In the genomic region with DNA sequence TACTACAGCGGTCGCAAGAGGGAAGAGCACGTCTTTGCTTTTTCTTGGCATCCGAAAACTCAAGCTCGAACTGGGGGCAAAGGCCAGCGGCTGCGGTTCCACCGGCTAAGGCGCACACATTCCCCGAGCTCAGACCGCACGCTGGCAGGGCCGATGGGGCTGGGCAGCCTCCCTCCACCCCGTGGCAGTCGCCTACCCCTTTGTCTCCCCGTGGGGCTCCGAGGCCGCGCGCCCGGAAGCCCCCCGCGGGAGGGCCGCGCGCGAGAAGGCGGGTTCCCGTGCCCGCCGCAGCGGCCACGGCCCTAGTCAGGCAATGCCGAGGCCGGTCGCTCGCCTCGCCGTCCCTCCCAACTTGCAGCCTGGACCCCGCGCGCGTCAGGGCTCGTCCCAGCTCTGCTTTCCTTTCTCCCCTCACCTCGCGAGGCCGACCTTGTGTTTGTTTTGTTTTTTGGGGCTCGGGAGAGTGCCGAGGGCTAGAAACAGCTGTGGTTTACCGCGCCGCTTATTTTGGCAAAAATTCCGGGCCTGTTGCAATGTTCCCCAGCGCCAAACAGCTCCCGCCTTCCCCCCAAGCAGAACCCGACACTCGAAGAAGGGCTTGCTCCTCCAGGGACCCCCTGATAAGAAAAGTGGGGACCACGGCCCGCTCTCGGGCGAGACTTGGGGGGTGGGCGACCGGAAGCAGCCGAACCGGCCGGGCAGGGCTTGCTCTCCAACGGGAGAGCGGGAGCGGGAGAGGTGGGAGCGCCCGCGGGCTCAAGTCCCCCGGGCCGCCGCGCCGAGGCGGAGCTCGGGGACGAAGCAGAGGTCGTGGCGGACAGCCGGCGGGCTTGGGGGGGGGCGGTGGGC, we compare ENCODE assay signal across 1 cellular context.
TF ChIP-seq lines count a peak whose summit lies in the region.

No MANE protein-coding gene starts in this region.

TF ChIP-seq in GM12878, 131 proteins besides CTCF, POLR2A, EP300 and RAD21 (continued from another document and continues in another):
- TF ChIP-seq, protein P1, sequence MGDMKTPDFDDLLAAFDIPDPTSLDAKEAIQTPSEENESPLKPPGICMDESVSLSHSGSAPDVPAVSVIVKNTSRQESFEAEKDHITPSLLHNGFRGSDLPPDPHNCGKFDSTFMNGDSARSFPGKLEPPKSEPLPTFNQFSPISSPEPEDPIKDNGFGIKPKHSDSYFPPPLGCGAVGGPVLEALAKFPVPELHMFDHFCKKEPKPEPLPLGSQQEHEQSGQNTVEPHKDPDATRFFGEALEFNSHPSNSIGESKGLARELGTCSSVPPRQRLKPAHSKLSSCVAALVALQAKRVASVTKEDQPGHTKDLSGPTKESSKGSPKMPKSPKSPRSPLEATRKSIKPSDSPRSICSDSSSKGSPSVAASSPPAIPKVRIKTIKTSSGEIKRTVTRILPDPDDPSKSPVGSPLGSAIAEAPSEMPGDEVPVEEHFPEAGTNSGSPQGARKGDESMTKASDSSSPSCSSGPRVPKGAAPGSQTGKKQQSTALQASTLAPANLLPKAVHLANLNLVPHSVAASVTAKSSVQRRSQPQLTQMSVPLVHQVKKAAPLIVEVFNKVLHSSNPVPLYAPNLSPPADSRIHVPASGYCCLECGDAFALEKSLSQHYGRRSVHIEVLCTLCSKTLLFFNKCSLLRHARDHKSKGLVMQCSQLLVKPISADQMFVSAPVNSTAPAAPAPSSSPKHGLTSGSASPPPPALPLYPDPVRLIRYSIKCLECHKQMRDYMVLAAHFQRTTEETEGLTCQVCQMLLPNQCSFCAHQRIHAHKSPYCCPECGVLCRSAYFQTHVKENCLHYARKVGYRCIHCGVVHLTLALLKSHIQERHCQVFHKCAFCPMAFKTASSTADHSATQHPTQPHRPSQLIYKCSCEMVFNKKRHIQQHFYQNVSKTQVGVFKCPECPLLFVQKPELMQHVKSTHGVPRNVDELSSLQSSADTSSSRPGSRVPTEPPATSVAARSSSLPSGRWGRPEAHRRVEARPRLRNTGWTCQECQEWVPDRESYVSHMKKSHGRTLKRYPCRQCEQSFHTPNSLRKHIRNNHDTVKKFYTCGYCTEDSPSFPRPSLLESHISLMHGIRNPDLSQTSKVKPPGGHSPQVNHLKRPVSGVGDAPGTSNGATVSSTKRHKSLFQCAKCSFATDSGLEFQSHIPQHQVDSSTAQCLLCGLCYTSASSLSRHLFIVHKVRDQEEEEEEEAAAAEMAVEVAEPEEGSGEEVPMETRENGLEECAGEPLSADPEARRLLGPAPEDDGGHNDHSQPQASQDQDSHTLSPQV (IDR thresholded peaks at IDR 0.05), result peak; percentile 66; the same call in 1 of the 2 replicates
- peak; percentile 34; the same call in 1 of the 2 replicates for TF ChIP-seq MTA3 (IDR thresholded peaks at IDR 0.05; ENCODE audit: borderline replicate concordance, low read length)
- TF ChIP-seq CBX3 (IDR thresholded peaks at IDR 0.05; ENCODE audit: borderline replicate concordance, low read depth), result no peak
- no peak for TF ChIP-seq ZNF274 (IDR thresholded peaks at IDR 0.05; ENCODE audit: insufficient read depth, insufficient read length)
- TF ChIP-seq CHD1 (IDR thresholded peaks at IDR 0.05; ENCODE audit: low read depth, low read length), result no peak
- TF ChIP-seq TCF12 (IDR thresholded peaks at IDR 0.05; ENCODE audit: low read depth, low read length), result 0 out of 2 replicates have a peak, but pooled peaks have one; percentile 29
- TF ChIP-seq ZNF207 (IDR thresholded peaks at IDR 0.05; ENCODE audit: borderline replicate concordance), result no peak
- TF ChIP-seq PAX5 (IDR thresholded peaks at IDR 0.05; ENCODE audit: borderline replicate concordance, low read depth, low read length), result no peak
- TF ChIP-seq, protein P2, sequence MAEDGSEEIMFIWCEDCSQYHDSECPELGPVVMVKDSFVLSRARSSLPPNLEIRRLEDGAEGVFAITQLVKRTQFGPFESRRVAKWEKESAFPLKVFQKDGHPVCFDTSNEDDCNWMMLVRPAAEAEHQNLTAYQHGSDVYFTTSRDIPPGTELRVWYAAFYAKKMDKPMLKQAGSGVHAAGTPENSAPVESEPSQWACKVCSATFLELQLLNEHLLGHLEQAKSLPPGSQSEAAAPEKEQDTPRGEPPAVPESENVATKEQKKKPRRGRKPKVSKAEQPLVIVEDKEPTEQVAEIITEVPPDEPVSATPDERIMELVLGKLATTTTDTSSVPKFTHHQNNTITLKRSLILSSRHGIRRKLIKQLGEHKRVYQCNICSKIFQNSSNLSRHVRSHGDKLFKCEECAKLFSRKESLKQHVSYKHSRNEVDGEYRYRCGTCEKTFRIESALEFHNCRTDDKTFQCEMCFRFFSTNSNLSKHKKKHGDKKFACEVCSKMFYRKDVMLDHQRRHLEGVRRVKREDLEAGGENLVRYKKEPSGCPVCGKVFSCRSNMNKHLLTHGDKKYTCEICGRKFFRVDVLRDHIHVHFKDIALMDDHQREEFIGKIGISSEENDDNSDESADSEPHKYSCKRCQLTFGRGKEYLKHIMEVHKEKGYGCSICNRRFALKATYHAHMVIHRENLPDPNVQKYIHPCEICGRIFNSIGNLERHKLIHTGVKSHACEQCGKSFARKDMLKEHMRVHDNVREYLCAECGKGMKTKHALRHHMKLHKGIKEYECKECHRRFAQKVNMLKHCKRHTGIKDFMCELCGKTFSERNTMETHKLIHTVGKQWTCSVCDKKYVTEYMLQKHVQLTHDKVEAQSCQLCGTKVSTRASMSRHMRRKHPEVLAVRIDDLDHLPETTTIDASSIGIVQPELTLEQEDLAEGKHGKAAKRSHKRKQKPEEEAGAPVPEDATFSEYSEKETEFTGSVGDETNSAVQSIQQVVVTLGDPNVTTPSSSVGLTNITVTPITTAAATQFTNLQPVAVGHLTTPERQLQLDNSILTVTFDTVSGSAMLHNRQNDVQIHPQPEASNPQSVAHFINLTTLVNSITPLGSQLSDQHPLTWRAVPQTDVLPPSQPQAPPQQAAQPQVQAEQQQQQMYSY (CRISPR knock-in tag; IDR thresholded peaks at IDR 0.05), result no peak
- no peak for TF ChIP-seq IRF4 (IDR thresholded peaks at IDR 0.05; ENCODE audit: low read depth, low read length)
- no peak for TF ChIP-seq ZNF622 (IDR thresholded peaks at IDR 0.05)
- TF ChIP-seq USF2 (IDR thresholded peaks at IDR 0.05; ENCODE audit: borderline replicate concordance, low read depth, low read length), result no peak
- TF ChIP-seq SREBF1 (IDR thresholded peaks at IDR 0.05; ENCODE audit: low read length), result no peak
- no peak for TF ChIP-seq NR2C2 (IDR thresholded peaks at IDR 0.05; ENCODE audit: borderline replicate concordance, control insufficient read depth, insufficient read length, low read depth)
- peak in 1 of 2 experiments; percentile 74; a peak in 2 of 4 replicates for TF ChIP-seq BHLHE40 (IDR thresholded peaks at IDR 0.05; ENCODE audit: borderline replicate concordance in 1 of 2, low read depth in 2 of 2, low read length in 1 of 2)
- TF ChIP-seq BCL11A (IDR thresholded peaks at IDR 0.05; ENCODE audit: low read depth, low read length), result no peak
- no peak for TF ChIP-seq TCF7 (IDR thresholded peaks at IDR 0.05; ENCODE audit: borderline replicate concordance)
- TF ChIP-seq TAF1 (IDR thresholded peaks at IDR 0.05; ENCODE audit: borderline replicate concordance, low read depth, low read length), result peak; percentile 43; the same call in 1 of the 2 replicates
- TF ChIP-seq MYC (IDR thresholded peaks at IDR 0.05; ENCODE audit: insufficient read depth, insufficient read length, insufficient replicate concordance, low read length, severe bottlenecking), result no peak
- TF ChIP-seq ZSCAN29 (IDR thresholded peaks at IDR 0.05), result 0 out of 2 replicates have a peak, but pooled peaks have one; percentile 37
- TF ChIP-seq NBN (IDR thresholded peaks at IDR 0.05), result no peak; the same call in 1 of the 2 replicates
- no peak; the same call in 2 of the 3 replicates for TF ChIP-seq POU2F2 (IDR thresholded peaks at IDR 0.05; ENCODE audit: borderline replicate concordance, low read depth, low read length)
- TF ChIP-seq BACH1 (IDR thresholded peaks at IDR 0.05; ENCODE audit: borderline replicate concordance), result peak; percentile 92
- no peak for TF ChIP-seq TCF3 (IDR thresholded peaks at IDR 0.05; ENCODE audit: borderline replicate concordance, insufficient read depth, low read depth, low read length)
- TF ChIP-seq NFYA (IDR thresholded peaks at IDR 0.05; ENCODE audit: borderline replicate concordance, low read depth, low read length), result no peak
- TF ChIP-seq RUNX3 (IDR thresholded peaks at IDR 0.05; ENCODE audit: low read length), result no peak; the same call in 1 of the 2 replicates
- no peak for TF ChIP-seq CBFB (IDR thresholded peaks at IDR 0.05; ENCODE audit: low read depth)
- TF ChIP-seq JUNB (IDR thresholded peaks at IDR 0.05), result no peak
- no peak for TF ChIP-seq EZH2 (IDR thresholded peaks at IDR 0.05; ENCODE audit: borderline replicate concordance, control insufficient read depth, low read depth, low read length)
- TF ChIP-seq SUZ12 (IDR thresholded peaks at IDR 0.05; ENCODE audit: unreplicated experiment), result no peak
- TF ChIP-seq LARP7 (IDR thresholded peaks at IDR 0.05), result peak; percentile 93; the same call in 1 of the 2 replicates
- TF ChIP-seq FOXM1 (IDR thresholded peaks at IDR 0.05; ENCODE audit: low read depth, low read length), result no peak
- TF ChIP-seq BRCA1 (IDR thresholded peaks at IDR 0.05; ENCODE audit: low read depth, low read length), result no peak
- TF ChIP-seq, protein P3, sequence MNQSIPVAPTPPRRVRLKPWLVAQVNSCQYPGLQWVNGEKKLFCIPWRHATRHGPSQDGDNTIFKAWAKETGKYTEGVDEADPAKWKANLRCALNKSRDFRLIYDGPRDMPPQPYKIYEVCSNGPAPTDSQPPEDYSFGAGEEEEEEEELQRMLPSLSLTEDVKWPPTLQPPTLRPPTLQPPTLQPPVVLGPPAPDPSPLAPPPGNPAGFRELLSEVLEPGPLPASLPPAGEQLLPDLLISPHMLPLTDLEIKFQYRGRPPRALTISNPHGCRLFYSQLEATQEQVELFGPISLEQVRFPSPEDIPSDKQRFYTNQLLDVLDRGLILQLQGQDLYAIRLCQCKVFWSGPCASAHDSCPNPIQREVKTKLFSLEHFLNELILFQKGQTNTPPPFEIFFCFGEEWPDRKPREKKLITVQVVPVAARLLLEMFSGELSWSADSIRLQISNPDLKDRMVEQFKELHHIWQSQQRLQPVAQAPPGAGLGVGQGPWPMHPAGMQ (IDR thresholded peaks at IDR 0.05; ENCODE audit: borderline replicate concordance), result no peak
- TF ChIP-seq CEBPZ (IDR thresholded peaks at IDR 0.05; ENCODE audit: low read depth, low read length), result no peak
- TF ChIP-seq HDGF (IDR thresholded peaks at IDR 0.05), result 0 out of 2 replicates have a peak, but pooled peaks have one; percentile 6
- TF ChIP-seq TARDBP (IDR thresholded peaks at IDR 0.05; ENCODE audit: borderline replicate concordance), result no peak
- TF ChIP-seq JUND (IDR thresholded peaks at IDR 0.05; ENCODE audit: low read depth, low read length), result no peak
- TF ChIP-seq, protein P4, sequence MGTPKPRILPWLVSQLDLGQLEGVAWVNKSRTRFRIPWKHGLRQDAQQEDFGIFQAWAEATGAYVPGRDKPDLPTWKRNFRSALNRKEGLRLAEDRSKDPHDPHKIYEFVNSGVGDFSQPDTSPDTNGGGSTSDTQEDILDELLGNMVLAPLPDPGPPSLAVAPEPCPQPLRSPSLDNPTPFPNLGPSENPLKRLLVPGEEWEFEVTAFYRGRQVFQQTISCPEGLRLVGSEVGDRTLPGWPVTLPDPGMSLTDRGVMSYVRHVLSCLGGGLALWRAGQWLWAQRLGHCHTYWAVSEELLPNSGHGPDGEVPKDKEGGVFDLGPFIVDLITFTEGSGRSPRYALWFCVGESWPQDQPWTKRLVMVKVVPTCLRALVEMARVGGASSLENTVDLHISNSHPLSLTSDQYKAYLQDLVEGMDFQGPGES (IDR thresholded peaks at IDR 0.05), result no peak
- no peak for TF ChIP-seq CHD4 (IDR thresholded peaks at IDR 0.05)
- TF ChIP-seq MTA2 (IDR thresholded peaks at IDR 0.05; ENCODE audit: low read depth), result no peak
- TF ChIP-seq IKZF2 (IDR thresholded peaks at IDR 0.05), result peak in 1 of 2 experiments; percentile 47; a peak in 2 of 4 replicates
